10 cellular contexts compared by ENCODE assay signal in genomic region chr2:74119324-74119723, GRCh38. TPM values are rescaled to one million over a fixed set of nuclear protein-coding genes. Genes with fewer than 3 reads are reported as not detected.
DNase-seq lines count a peak whose midpoint lies in the region; ATAC-seq and TF ChIP-seq lines count a peak whose summit lies in the region.
"Had no signal": no experiment of that assay in that cellular context is flagged by ENCODE, and none has a peak within 500 bp of the region (broad histone marks: within the 10 kb centered on the region; RNA-seq: fewer than 3 reads in every experiment).

No MANE protein-coding gene starts in this region.

- POLR2A ChIA-PET in Caco-2 (lab: Charles Lee), result no interaction called here
- POLR2A ChIA-PET in activated CD8-positive, alpha-beta T cell treated with anti-CD3 and anti-CD28 coated beads for 36 hours (lab: Charles Lee), result interaction anchor here (1.7 kb wide), 1 partner anchor 19 kb away, joined by 6 read pairs; no protein-coding TSS in a partner anchor

- H2BK12ac ChIP-seq in mesenchymal stem cell (ENCODE audit: low read length in 2 of 2), result no peak overlapping the region

- H3K4me2 ChIP-seq in mesenchymal stem cell (ENCODE audit: low read length, poor library complexity, severe bottlenecking), result no peak overlapping the region

- H3K9me3 ChIP-seq in Caco-2 (peaks cover 10% of the 10 kb centered on the region; the same call in 1 of the 2 replicates), HUES48 (ENCODE audit: control insufficient read depth, insufficient read depth, low read length) (peaks cover 19% of the 10 kb centered on the region), mesenchymal stem cell (ENCODE audit: control insufficient read depth, low read length) (no peaks in the 10 kb centered on the region)
- H3K9me3 ChIP-seq: thyroid gland had no signal

- no peak overlapping the region for H3K27ac Mint-ChIP-seq in Caco-2 (ENCODE audit: unreplicated experiment)
- H3K27ac Mint-ChIP-seq in activated CD8-positive, alpha-beta T cell treated with anti-CD3 and anti-CD28 coated beads for 36 hours, result no peak overlapping the region
- H3K27ac Mint-ChIP-seq in activated naive CD4-positive, alpha-beta T cell treated with anti-CD3 and anti-CD28 coated beads, Interleukin-2, amount 50 U/mL, for 72 hours, result peak overlapping the region in 1 of 2 donors; percentile 83

- H3K4ac ChIP-seq in mesenchymal stem cell (ENCODE audit: low read depth in 1 of 2, low read length in 2 of 2), result no peak overlapping the region

- H3K9me3 Mint-ChIP-seq in Caco-2 (ENCODE audit: unreplicated experiment), result peaks cover 23% of the 10 kb centered on the region
- H3K9me3 Mint-ChIP-seq in activated CD8-positive, alpha-beta T cell treated with anti-CD3 and anti-CD28 coated beads for 36 hours, result peaks cover 13% of the 10 kb centered on the region
- H3K9me3 Mint-ChIP-seq in activated naive CD4-positive, alpha-beta T cell treated with anti-CD3 and anti-CD28 coated beads, Interleukin-2, amount 50 U/mL, for 72 hours, result peaks cover 7 to 16% of the 10 kb centered on the region in 2 donors

- peaks cover 7% of the 10 kb centered on the region for H3K27me3 Mint-ChIP-seq in Caco-2 (ENCODE audit: insufficient read depth, unreplicated experiment)
- peaks cover 3% of the 10 kb centered on the region for H3K27me3 Mint-ChIP-seq in activated CD8-positive, alpha-beta T cell treated with anti-CD3 and anti-CD28 coated beads for 36 hours

- no peak overlapping the region for H4K91ac ChIP-seq in mesenchymal stem cell (ENCODE audit: low read length)

- no TSS peak for BruUV-seq in Caco-2 (replicated peaks; lab: Mats Ljungman, UMichigan)

- DNase-seq in Caco-2 (no peak), mesenchymal stem cell (peak; percentile 38), RPMI8226 (no peak)
- DNase-seq in activated CD8-positive, alpha-beta T cell treated with anti-CD3 and anti-CD28 coated beads for 36 hours, result no peak
- DNase-seq in activated naive CD4-positive, alpha-beta T cell treated with anti-CD3 and anti-CD28 coated beads, Interleukin-2, amount 50 U/mL, for 72 hours (ENCODE audit: low spot score in 2 of 2), result no peak

- H3K79me1 ChIP-seq in mesenchymal stem cell (replicated peaks; ENCODE audit: low read length, poor library complexity, severe bottlenecking), result peaks cover 1% of the 10 kb centered on the region

- CTCF ChIA-PET in Caco-2 (lab: Charles Lee), result no interaction called here
- CTCF ChIA-PET in activated CD8-positive, alpha-beta T cell treated with anti-CD3 and anti-CD28 coated beads for 36 hours (lab: Charles Lee), result interaction anchor here (2.9 kb wide), 1 partner anchor 27 kb away, joined by 18 read pairs; no protein-coding TSS in a partner anchor

- no peaks in the 10 kb centered on the region for H3K4me1 Mint-ChIP-seq in Caco-2 (ENCODE audit: low read depth, unreplicated experiment)
- peaks cover 10% of the 10 kb centered on the region for H3K4me1 Mint-ChIP-seq in activated CD8-positive, alpha-beta T cell treated with anti-CD3 and anti-CD28 coated beads for 36 hours (ENCODE audit: low read depth)

- H3K18ac ChIP-seq in mesenchymal stem cell (ENCODE audit: low read depth in 1 of 2, low read length in 2 of 2), result no peak overlapping the region

- no peak overlapping the region for H4K8ac ChIP-seq in mesenchymal stem cell (ENCODE audit: low read length)

- H3K27me3 ChIP-seq in Caco-2 (replicated peaks; ENCODE audit: control insufficient read depth, insufficient read depth, low read length) (no peaks in the 10 kb centered on the region), HUES48 (ENCODE audit: control insufficient read depth, insufficient read depth, low read length) (peaks cover 9% of the 10 kb centered on the region), mesenchymal stem cell (ENCODE audit: control insufficient read depth in 1 of 2, insufficient read depth in 1 of 2, low read length in 2 of 2) (no peaks in the 10 kb centered on the region)
- H3K27me3 ChIP-seq: dorsolateral prefrontal cortex, thyroid gland had no signal

- H3K9ac ChIP-seq in HUES48 (ENCODE audit: low read depth, low read length), result no peak overlapping the region
- H3K9ac ChIP-seq in mesenchymal stem cell (ENCODE audit: low read length), result peak overlapping the region; percentile 68

- no peak overlapping the region for H3K27ac ChIP-seq in HUES48 (ENCODE audit: low read depth, low read length)
- H3K27ac ChIP-seq in mesenchymal stem cell (ENCODE audit: low read length, poor library complexity, severe bottlenecking), result no peak overlapping the region

- no peak for ATAC-seq in activated CD8-positive, alpha-beta T cell treated with anti-CD3 and anti-CD28 coated beads for 36 hours
- no peak for ATAC-seq in activated naive CD4-positive, alpha-beta T cell treated with anti-CD3 and anti-CD28 coated beads, Interleukin-2, amount 50 U/mL, for 72 hours
- ATAC-seq in GM18502 (IDR thresholded peaks at IDR 0.05; ENCODE audit: poor library complexity, unreplicated experiment) (no peak), GM18909 (IDR thresholded peaks at IDR 0.05; ENCODE audit: poor library complexity, unreplicated experiment) (no peak)

- no peak overlapping the region for H2AFZ ChIP-seq in mesenchymal stem cell (ENCODE audit: low read depth, low read length)

- TF ChIP-seq CTCF in Caco-2 (IDR thresholded peaks at IDR 0.05; ENCODE audit: insufficient read depth in 1 of 2, low read depth in 1 of 2, low read length in 1 of 2, severe bottlenecking in 1 of 2, unreplicated experiment in 1 of 2), result no peak
- no peak for TF ChIP-seq CTCF in activated CD8-positive, alpha-beta T cell treated with anti-CD3 and anti-CD28 coated beads for 36 hours (IDR thresholded peaks at IDR 0.05)

- no peak overlapping the region for H3K23ac ChIP-seq in mesenchymal stem cell (ENCODE audit: low read length in 2 of 2)

- H3K4me3 ChIP-seq in Caco-2 (ENCODE audit: low read depth, low read length), result no peak overlapping the region
- peak overlapping the region; percentile 94; the same call in 1 of the 2 replicates for H3K4me3 ChIP-seq in HUES48 (ENCODE audit: low read depth, low read length)
- H3K4me3 ChIP-seq in mesenchymal stem cell (ENCODE audit: insufficient read depth in 1 of 2, low read depth in 1 of 2, low read length in 2 of 2), result peak overlapping the region in 1 of 2 experiments; percentile 86

- H2BK15ac ChIP-seq in mesenchymal stem cell (ENCODE audit: low read depth, poor library complexity, severe bottlenecking), result no peak overlapping the region

- H2AK5ac ChIP-seq in mesenchymal stem cell (ENCODE audit: low read length, severe bottlenecking), result no peak overlapping the region

- H2BK120ac ChIP-seq in mesenchymal stem cell (ENCODE audit: low read depth, low read length), result no peak overlapping the region

- H2BK5ac ChIP-seq in mesenchymal stem cell (ENCODE audit: low read depth, low read length, poor library complexity, severe bottlenecking), result no peak overlapping the region

- peaks cover 15% of the 10 kb centered on the region for H3K36me3 Mint-ChIP-seq in Caco-2 (ENCODE audit: insufficient read depth, unreplicated experiment)
- peaks cover 15% of the 10 kb centered on the region for H3K36me3 Mint-ChIP-seq in activated CD8-positive, alpha-beta T cell treated with anti-CD3 and anti-CD28 coated beads for 36 hours (ENCODE audit: low read depth)
- peaks cover 15 to 25% of the 10 kb centered on the region in 2 donors for H3K36me3 Mint-ChIP-seq in activated naive CD4-positive, alpha-beta T cell treated with anti-CD3 and anti-CD28 coated beads, Interleukin-2, amount 50 U/mL, for 72 hours

- intact Hi-C loops in Caco-2 (cut with micrococcal nuclease; ENCODE audit: unreplicated experiment), result no loop called here
- intact Hi-C loops in activated CD8-positive, alpha-beta T cell treated with anti-CD3 and anti-CD28 coated beads for 36 hours (cut with micrococcal nuclease), result no loop called here

- no peak overlapping the region for H3K14ac ChIP-seq in mesenchymal stem cell (ENCODE audit: low read length in 2 of 2)

- H3K36me3 ChIP-seq in Caco-2 (ENCODE audit: control insufficient read depth, insufficient read depth, low read length), result no peaks in the 10 kb centered on the region; the same call in 1 of the 2 replicates
- H3K36me3 ChIP-seq in HUES48 (ENCODE audit: control insufficient read depth, insufficient read depth, low read length), result no peaks in the 10 kb centered on the region
- peaks cover 0 to 3% of the 10 kb centered on the region in 2 experiments for H3K36me3 ChIP-seq in mesenchymal stem cell (ENCODE audit: control insufficient read depth in 1 of 2, insufficient read depth in 2 of 2, low read depth in 1 of 2, low read length in 2 of 2)
- H3K36me3 ChIP-seq: thyroid gland had no signal

- H3K4me1 ChIP-seq in Caco-2 (no peaks in the 10 kb centered on the region), HUES48 (ENCODE audit: control insufficient read depth, insufficient read depth, low read length) (no peaks in the 10 kb centered on the region), mesenchymal stem cell (ENCODE audit: control insufficient read depth, insufficient read depth, low read depth, low read length) (no peaks in the 10 kb centered on the region)

- H3K4me3 Mint-ChIP-seq in Caco-2 (ENCODE audit: unreplicated experiment), result peak overlapping the region; percentile 91
- H3K4me3 Mint-ChIP-seq in activated CD8-positive, alpha-beta T cell treated with anti-CD3 and anti-CD28 coated beads for 36 hours, result peak overlapping the region; percentile 83

RNA-seq across cellular contexts. Expression of gene BOLA3, which starts 28.4 kb away (rescaled TPM):
- 71.5 and 79.7 TPM in 2 replicates for total RNA-seq in Caco-2 (2022)
- total RNA-seq in activated CD8-positive, alpha-beta T cell treated with anti-CD3 and anti-CD28 coated beads for 36 hours, result 100 to 1,000 TPM; 131 to 135 TPM
- 70.7 TPM for polyA plus RNA-seq in mesenchymal stem cell (2013, experiment 1 of 2)
- 74.6 TPM for polyA plus RNA-seq in mesenchymal stem cell (2013, experiment 2 of 2)
- total RNA-seq in activated naive CD4-positive, alpha-beta T cell treated with anti-CD3 and anti-CD28 coated beads, Interleukin-2, amount 50 U/mL, for 72 hours, result 10 to 100 TPM; 15.8 to 96.7 TPM

RNA-seq across cellular contexts. Expression of gene MOB1A, which starts 59.4 kb away (rescaled TPM):
- total RNA-seq in Caco-2 (2022), result 113 and 125 TPM in 2 replicates
- 100 to 1,000 TPM; 150 to 156 TPM for total RNA-seq in activated CD8-positive, alpha-beta T cell treated with anti-CD3 and anti-CD28 coated beads for 36 hours
- polyA plus RNA-seq in mesenchymal stem cell (2013, experiment 1 of 2), result 51.8 TPM
- polyA plus RNA-seq in mesenchymal stem cell (2013, experiment 2 of 2), result 52.4 TPM
- 100 to 1,000 TPM; 151 to 173 TPM for total RNA-seq in activated naive CD4-positive, alpha-beta T cell treated with anti-CD3 and anti-CD28 coated beads, Interleukin-2, amount 50 U/mL, for 72 hours
